In the genomic region with DNA sequence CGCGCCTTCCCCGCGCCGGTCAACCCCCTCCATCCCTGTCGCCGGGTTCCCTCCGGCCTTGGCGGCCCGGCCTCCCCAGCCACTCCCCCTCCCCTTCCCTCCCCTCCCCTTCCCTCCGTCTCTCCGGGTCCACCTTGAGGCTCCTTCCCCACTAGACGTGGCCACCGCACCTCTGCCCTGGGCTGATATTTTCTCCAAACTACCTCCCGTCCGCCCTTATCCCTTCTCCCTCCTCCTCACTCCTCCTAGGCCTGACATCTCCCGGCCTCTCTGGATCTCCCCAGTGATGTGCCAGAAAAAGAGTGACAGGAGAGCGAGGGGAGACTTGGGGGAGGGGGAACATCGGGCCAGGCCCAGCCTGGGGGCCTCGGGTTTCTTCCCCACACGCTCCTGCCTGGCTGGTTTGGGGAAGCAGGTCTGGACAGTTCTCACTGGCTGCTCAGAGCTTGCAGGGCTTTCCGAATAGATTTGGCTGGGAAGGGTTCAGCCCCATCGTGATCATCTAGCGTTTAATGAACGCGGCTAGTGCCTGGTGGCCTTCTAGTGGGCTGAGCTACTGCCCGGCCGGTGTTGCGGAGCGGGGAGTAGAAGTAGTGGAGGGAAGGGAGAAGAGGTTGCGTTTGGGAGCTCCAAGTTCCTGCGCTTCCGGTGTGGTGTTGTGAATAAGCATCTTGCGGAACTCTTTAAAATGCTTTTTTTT, we compare ENCODE assay signal across 8 cellular contexts. TPM values are rescaled to one million over a fixed set of nuclear protein-coding genes. Genes with fewer than 3 reads are reported as not detected.
DNase-seq lines count a peak whose midpoint lies in the region; ATAC-seq and TF ChIP-seq lines count a peak whose summit lies in the region.

No MANE protein-coding gene starts in this region.

- H3K9me3 ChIP-seq in IMR-90 (ENCODE audit: control insufficient read depth, insufficient read depth, low read length) (no peaks in the 10 kb centered on the region), hepatocyte (ENCODE audit: low read depth) (no peaks in the 10 kb centered on the region)

- H3K27ac ChIP-seq in IMR-90 (ENCODE audit: insufficient read depth, low read length) (no peak overlapping the region; the same call in 1 of the 2 replicates), hepatocyte (peak overlapping the region; percentile 55)

- H3K4me2 ChIP-seq in IMR-90 (ENCODE audit: low read depth, low read length) (peak overlapping the region; percentile 92), hepatocyte (peak overlapping the region; percentile 87)

- peak overlapping the region; percentile 53 for H3K27ac Mint-ChIP-seq in activated naive CD8-positive, alpha-beta T cell treated with anti-CD3 and anti-CD28 coated beads, Interleukin-2, amount 50 U/mL, for 24 hours

- dilution Hi-C loops in IMR-90 (cut with HindIII; ENCODE audit: low sequenced_read_pairs, unreplicated experiment) = no loop called here

- peaks cover 17% of the 10 kb centered on the region for H3K4me1 Mint-ChIP-seq in activated naive CD8-positive, alpha-beta T cell treated with anti-CD3 and anti-CD28 coated beads, Interleukin-2, amount 50 U/mL, for 24 hours

- H3K4ac ChIP-seq in IMR-90 (ENCODE audit: low read depth, low read length) = peak overlapping the region; percentile 33; the same call in 1 of the 2 replicates

- peak overlapping the region in 1 of 2 experiments; percentile 45; a peak in 1 of 4 replicates for H4K8ac ChIP-seq in IMR-90 (ENCODE audit: low read depth in 2 of 2, low read length in 2 of 2)

- peak; percentile 40 for ATAC-seq in IMR-90 (ENCODE audit: low read depth)
- ATAC-seq in activated naive CD8-positive, alpha-beta T cell treated with anti-CD3 and anti-CD28 coated beads, Interleukin-2, amount 50 U/mL, for 24 hours = no peak
- ATAC-seq in HG03196 (IDR thresholded peaks at IDR 0.05; ENCODE audit: unreplicated experiment) = no peak

- BruUV-seq in IMR-90 (replicated peaks; lab: Mats Ljungman, UMichigan) = no TSS peak

- no peak overlapping the region for H3K14ac ChIP-seq in IMR-90 (replicated peaks; ENCODE audit: low read depth, low read length)

- peaks cover 5% of the 10 kb centered on the region; the same call in 1 of the 2 replicates for H3K4me1 ChIP-seq in IMR-90 (ENCODE audit: control insufficient read depth, insufficient read depth, low read length)
- H3K4me1 ChIP-seq in hepatocyte (ENCODE audit: insufficient read depth) = no peaks in the 10 kb centered on the region

- no peak overlapping the region; the same call in 1 of the 2 replicates for H2AK5ac ChIP-seq in IMR-90 (ENCODE audit: low read depth, low read length)

- peak; percentile 39 for DNase-seq in Daoy (ENCODE audit: low read depth)
- DNase-seq in IMR-90 = peak; percentile 18
- DNase-seq in activated naive CD8-positive, alpha-beta T cell treated with anti-CD3 and anti-CD28 coated beads, Interleukin-2, amount 50 U/mL, for 24 hours = peak; percentile 6
- no peak for DNase-seq in hepatocyte (ENCODE audit: low spot score)
- DNase-seq in skeletal muscle cell (ENCODE audit: low read depth) = no peak
- no peak for DNase-seq in NOMO-1 treated with dmso at 0.1 percent for 144 hours (lab: John Stamatoyannopoulos, UW; ENCODE audit: unreplicated experiment)
- no peak for DNase-seq in stimulated activated CD4-positive, alpha-beta T cell treated with anti-CD3 and anti-CD28 coated beads, Interleukin-4, amount 100 ng/mL, for 24 hours

- H3K27me3 Mint-ChIP-seq in activated naive CD8-positive, alpha-beta T cell treated with anti-CD3 and anti-CD28 coated beads, Interleukin-2, amount 50 U/mL, for 24 hours = peaks cover 21% of the 10 kb centered on the region

- peak overlapping the region; percentile 31; the same call in 1 of the 2 replicates for H3K23ac ChIP-seq in IMR-90 (ENCODE audit: low read depth, low read length)

- 0% methylated on average over 3 of the region's 34 CpGs; no CpG with 5 or more reads in 1 of the 2 experiments for WGBS in IMR-90 (ENCODE audit: extremely low coverage in 2 of 2, insufficient read length in 1 of 2), 2 experiments
- 12% methylated on average over 20 of the region's 34 CpGs for WGBS in hepatocyte (ENCODE audit: low lambda C conversion rate, missing lambda C conversion rate)

- peak overlapping the region; percentile 30 for H2AK9ac ChIP-seq in IMR-90 (replicated peaks; ENCODE audit: low read depth, low read length, poor library complexity)

- TF ChIP-seq RAD21 in IMR-90 (IDR thresholded peaks at IDR 0.05; ENCODE audit: low read length) = no peak

- H3K27me3 ChIP-seq in IMR-90 (ENCODE audit: control insufficient read depth, insufficient read depth, low read length) (no peaks in the 10 kb centered on the region), hepatocyte (no peaks in the 10 kb centered on the region)

- peak overlapping the region; percentile 71 for H3K9ac ChIP-seq in IMR-90 (ENCODE audit: low read depth, low read length)

- no peak overlapping the region for H2BK20ac ChIP-seq in IMR-90 (ENCODE audit: low read depth, low read length)

- intact Hi-C loops in IMR-90 (cut with micrococcal nuclease) = no loop called here

- peaks cover 18% of the 10 kb centered on the region for H3K79me2 ChIP-seq in hepatocyte

- H4K20me1 ChIP-seq in IMR-90 (ENCODE audit: insufficient read depth, low read length) = no peaks in the 10 kb centered on the region; the same call in 1 of the 2 replicates
- no peaks in the 10 kb centered on the region for H4K20me1 ChIP-seq in hepatocyte (ENCODE audit: insufficient read depth, poor library complexity, severe bottlenecking)

- H2AFZ ChIP-seq in IMR-90 (replicated peaks; ENCODE audit: low read length, poor library complexity) = peak overlapping the region; percentile 97
- H2AFZ ChIP-seq in hepatocyte = peak overlapping the region; percentile 58

- H3K4me3 ChIP-seq in IMR-90 (ENCODE audit: insufficient read depth, low read depth, low read length) (peak overlapping the region; percentile 92), hepatocyte (peak overlapping the region; percentile 91), skeletal muscle cell (ENCODE audit: low read depth, low read length) (peak overlapping the region; percentile 65)

- no peaks in the 10 kb centered on the region for H3K36me3 ChIP-seq in IMR-90 (ENCODE audit: control insufficient read depth, insufficient read depth, low read length)
- no peaks in the 10 kb centered on the region for H3K36me3 ChIP-seq in hepatocyte (replicated peaks; ENCODE audit: insufficient read depth, low read depth)

- in situ Hi-C loops in IMR-90 (cut with MboI; ENCODE audit: low sequenced_read_pairs) = no loop called here

- H3K9me1 ChIP-seq in IMR-90 (ENCODE audit: insufficient read depth, low read length) = peaks cover 4% of the 10 kb centered on the region; the same call in 1 of the 2 replicates

- H3K79me1 ChIP-seq in IMR-90 (ENCODE audit: low read depth in 1 of 2, low read length in 2 of 2) = peaks cover 5 to 11% of the 10 kb centered on the region in 2 experiments; a peak in 1 of 4 replicates

- POLR2A ChIA-PET in IMR-90 (lab: Charles Lee; ENCODE audit: unreplicated experiment) = interaction anchor here (0.6 kb wide), 1 partner anchor 70 kb away, joined by 3 read pairs; no protein-coding TSS in a partner anchor

- no peaks in the 10 kb centered on the region for H3K9me2 ChIP-seq in hepatocyte (replicated peaks; ENCODE audit: insufficient read depth)

- H3K18ac ChIP-seq in IMR-90 (ENCODE audit: low read depth, low read length) = no peak overlapping the region

- no peak; the same call in 1 of the 2 replicates for TF ChIP-seq POLR2A in IMR-90 (IDR thresholded peaks at IDR 0.05; ENCODE audit: low read depth, low read length)

- peak overlapping the region; percentile 3 for H2BK5ac ChIP-seq in IMR-90 (ENCODE audit: low read depth, low read length, poor library complexity, severe bottlenecking)

- no peak overlapping the region for H2BK15ac ChIP-seq in IMR-90 (ENCODE audit: low read depth, low read length)

- H3K36me3 Mint-ChIP-seq in activated naive CD8-positive, alpha-beta T cell treated with anti-CD3 and anti-CD28 coated beads, Interleukin-2, amount 50 U/mL, for 24 hours (ENCODE audit: low read depth) = no peaks in the 10 kb centered on the region

- no peak overlapping the region for H4K91ac ChIP-seq in IMR-90 (ENCODE audit: insufficient read depth, low read depth, low read length)

- H3K4me3 Mint-ChIP-seq in activated naive CD8-positive, alpha-beta T cell treated with anti-CD3 and anti-CD28 coated beads, Interleukin-2, amount 50 U/mL, for 24 hours = peak overlapping the region; percentile 75

- TF ChIP-seq CTCF in IMR-90 (conservative IDR thresholded peaks at IDR 0.05; ENCODE audit: low read depth, low read length) = no peak
- no peak for TF ChIP-seq CTCF in hepatocyte (IDR thresholded peaks at IDR 0.05; ENCODE audit: poor library complexity)

- no peak overlapping the region for H4K5ac ChIP-seq in IMR-90 (ENCODE audit: low read depth, low read length)

- no peaks in the 10 kb centered on the region for H3K9me3 Mint-ChIP-seq in activated naive CD8-positive, alpha-beta T cell treated with anti-CD3 and anti-CD28 coated beads, Interleukin-2, amount 50 U/mL, for 24 hours

- no peak overlapping the region for H3K56ac ChIP-seq in IMR-90 (ENCODE audit: extremely low read depth, insufficient read depth, low read length)

- CTCF ChIA-PET in IMR-90 (lab: Yijun Ruan, JAX) = interaction anchor here (0.7 to 1.9 kb wide), 3 partner anchors 9 to 46 kb away, joined by 3 to 6 read pairs (median 3); no protein-coding TSS in a partner anchor

- H2BK120ac ChIP-seq in IMR-90 (ENCODE audit: low read depth, low read length) = no peak overlapping the region

TF ChIP-seq in IMR-90, 13 proteins besides CTCF, POLR2A, EP300 and RAD21:
- no peak for TF ChIP-seq CEBPB (IDR thresholded peaks at IDR 0.05; ENCODE audit: low read depth, low read length)
- TF ChIP-seq MAFK (IDR thresholded peaks at IDR 0.05; ENCODE audit: low read depth, low read length) = no peak
- TF ChIP-seq CHD1 (IDR thresholded peaks at IDR 0.05; ENCODE audit: low read depth, low read length) = no peak
- TF ChIP-seq FOS (IDR thresholded peaks at IDR 0.05; ENCODE audit: low read depth, low read length) = no peak
- TF ChIP-seq RCOR1 (IDR thresholded peaks at IDR 0.05; ENCODE audit: insufficient replicate concordance, low read length) = no peak

RNA-seq across cellular contexts. Expression of a gene that starts 0.6 kb away (rescaled TPM):
- total RNA-seq in Daoy (2014; rRNA removed; shearing (Covaris generic)) = 4.6 and 6.6 TPM in 2 replicates
- total RNA-seq in IMR-90 (2012; rRNA removed) = 1.8 and 2.5 TPM in 2 replicates
- 17.3 and 20.3 TPM in 2 replicates for polyA plus RNA-seq in IMR-90 (2012; rRNA removed)
- 12.4 and 18.6 TPM in 2 replicates for polyA plus RNA-seq in IMR-90 (2012; cell fraction: cytosol; rRNA removed)
- polyA plus RNA-seq in IMR-90 (2012; cell fraction: nucleus; rRNA removed; ENCODE audit: low replicate concordance) = 75.6 and 82.1 TPM in 2 replicates
- 8.0 and 8.6 TPM in 2 replicates for total RNA-seq in hepatocyte
- 23.6 and 29.2 TPM in 2 replicates for polyA plus RNA-seq in hepatocyte

Comparison
In these comparisons a context has a peak if more than half of its experiments do, and no peak if none do; other contexts are left out.
1. DNase-seq: peak in Daoy (single experiment), IMR-90 (single experiment) and activated naive CD8-positive, alpha-beta T cell treated with anti-CD3 and anti-CD28 coated beads, Interleukin-2, amount 50 U/mL, for 24 hours (single experiment); none in hepatocyte (single experiment), skeletal muscle cell (single experiment), NOMO-1 treated with dmso at 0.1 percent for 144 hours (single experiment) and stimulated activated CD4-positive, alpha-beta T cell treated with anti-CD3 and anti-CD28 coated beads, Interleukin-4, amount 100 ng/mL, for 24 hours (single experiment).
2. Peak in every context shown above with its lines, with median percentiles within 50 percentile points of each other: H3K4me3 ChIP-seq.